Comparison of ENCODE assay signal across 19 cellular contexts in genomic region chr18:46324087-46324486, GRCh38.
A peak's percentile ranks its signal among the peaks of the same experiment; 100 is the strongest.
DNase-seq lines count a peak whose midpoint lies in the region; ATAC-seq and TF ChIP-seq lines count a peak whose summit lies in the region.
"Had no signal": no experiment of that assay in that cellular context is flagged by ENCODE, and none has a peak within 500 bp of the region (broad histone marks: within the 10 kb centered on the region; RNA-seq: fewer than 3 reads in every experiment).

No MANE protein-coding gene starts in this region.

- POLR2A ChIA-PET in naive thymus-derived CD4-positive, alpha-beta T cell (lab: Charles Lee): no interaction called here

- ATAC-seq in naive thymus-derived CD4-positive, alpha-beta T cell: peak; percentile 27
- no peak for ATAC-seq in HG02623 (IDR thresholded peaks at IDR 0.05; ENCODE audit: unreplicated experiment)

- no peak overlapping the region for H3K4me3 ChIP-seq in ACC112 (ENCODE audit: low read depth, low read length)
- peak overlapping the region; percentile 47 for H3K4me3 ChIP-seq in DOHH2 (ENCODE audit: low read length)
- H3K4me3 ChIP-seq in WERI-Rb-1 (ENCODE audit: low read depth, low read length): no peak overlapping the region
- H3K4me3 ChIP-seq in naive thymus-derived CD4-positive, alpha-beta T cell (ENCODE audit: low read length): no peak overlapping the region
- H3K4me3 ChIP-seq: sigmoid colon, SJCRH30 had no signal

- no peak overlapping the region for H3K27ac Mint-ChIP-seq in naive thymus-derived CD4-positive, alpha-beta T cell
- H3K27ac Mint-ChIP-seq in nephron progenitor cell: no peak overlapping the region
- H3K27ac Mint-ChIP-seq: activated naive CD8-positive, alpha-beta T cell; activated T-helper 1 cell treated with anti-CD3 and anti-CD28 coated beads, Interleukin-12 subunit alpha, Interleukin-12 subunit beta, Interleukin-2, Interleukin-4 antibody, amounts not matched to agents 30 ng/mL and 10 ng/mL and 1 ng/mL, durations not matched to agents 14 hours and 24 hours and 36 hours; T-helper 2 cell treated with Interferon-gamma antibody and Interleukin-4, amounts not matched to agents 5 μg/mL and 100 μg/mL, for 36 hours had no signal

- peak overlapping the region; percentile 42 for H2AFZ ChIP-seq in ACC112 (ENCODE audit: low read length, unreplicated experiment)

- no peak for TF ChIP-seq CTCF in DOHH2 (IDR thresholded peaks at IDR 0.05; ENCODE audit: low read depth, low read length, poor library complexity, severe bottlenecking)
- no peak for TF ChIP-seq CTCF in WERI-Rb-1 (IDR thresholded peaks at IDR 0.05; ENCODE audit: low read depth, low read length)
- no peak for TF ChIP-seq CTCF in nephron progenitor cell (IDR thresholded peaks at IDR 0.05)

- CTCF ChIA-PET in naive thymus-derived CD4-positive, alpha-beta T cell (lab: Charles Lee): no interaction called here

- H4K20me1 ChIP-seq in DOHH2 (ENCODE audit: control insufficient read depth, insufficient read depth, low read depth, low read length): no peaks in the 10 kb centered on the region

- no peaks in the 10 kb centered on the region for H3F3A ChIP-seq in DOHH2 (ENCODE audit: control insufficient read depth, insufficient read depth)

- peak overlapping the region; percentile 53 for H3K4me2 ChIP-seq in DOHH2 (ENCODE audit: low read length)

- H3K9me3 ChIP-seq in DOHH2 (ENCODE audit: control insufficient read depth, insufficient read depth, low read length): no peaks in the 10 kb centered on the region
- H3K9me3 ChIP-seq in WERI-Rb-1 (ENCODE audit: severe bottlenecking): peaks cover 3% of the 10 kb centered on the region
- H3K9me3 ChIP-seq in naive thymus-derived CD4-positive, alpha-beta T cell (ENCODE audit: control insufficient read depth in 2 of 3, low read length in 3 of 3): no peaks in the 10 kb centered on the region
- H3K9me3 ChIP-seq: sigmoid colon, SJCRH30 had no signal

- H3K4me1 Mint-ChIP-seq in naive thymus-derived CD4-positive, alpha-beta T cell: peaks cover 0 to 8% (median 0%) of the 10 kb centered on the region in 7 donors
- H3K4me1 Mint-ChIP-seq in nephron progenitor cell: peaks cover 65% of the 10 kb centered on the region

- H3K36me3 Mint-ChIP-seq in naive thymus-derived CD4-positive, alpha-beta T cell: no peaks in the 10 kb centered on the region
- no peaks in the 10 kb centered on the region for H3K36me3 Mint-ChIP-seq in nephron progenitor cell (ENCODE audit: low read depth)
- H3K36me3 Mint-ChIP-seq: activated naive CD8-positive, alpha-beta T cell had no signal

- no peaks in the 10 kb centered on the region for H3K9me2 ChIP-seq in DOHH2 (replicated peaks; ENCODE audit: control insufficient read depth, low read length)

- peaks cover 0 to 11% (median 0%) of the 10 kb centered on the region in 5 donors for H3K27me3 Mint-ChIP-seq in naive thymus-derived CD4-positive, alpha-beta T cell
- H3K27me3 Mint-ChIP-seq in nephron progenitor cell (ENCODE audit: low read depth, poor library complexity): peaks cover 10% of the 10 kb centered on the region
- H3K27me3 Mint-ChIP-seq: activated naive CD8-positive, alpha-beta T cell had no signal

- H3K27me3 ChIP-seq in ACC112 (ENCODE audit: insufficient read depth, low read length) (no peaks in the 10 kb centered on the region), DOHH2 (ENCODE audit: control insufficient read depth, low read length) (peaks cover 3% of the 10 kb centered on the region; the same call in 1 of the 2 replicates), WERI-Rb-1 (ENCODE audit: insufficient read depth, low read depth, severe bottlenecking) (no peaks in the 10 kb centered on the region)
- H3K27me3 ChIP-seq in naive thymus-derived CD4-positive, alpha-beta T cell (ENCODE audit: control insufficient read depth in 2 of 2, insufficient read depth in 2 of 2, low read length in 2 of 2): no peaks in the 10 kb centered on the region
- H3K27me3 ChIP-seq: foreskin keratinocyte, sigmoid colon, SJCRH30 had no signal

- H3K79me2 ChIP-seq in ACC112 (ENCODE audit: control insufficient read depth, insufficient read depth, low read length, unreplicated experiment) (no peaks in the 10 kb centered on the region), DOHH2 (ENCODE audit: control insufficient read depth, low read length) (no peaks in the 10 kb centered on the region)

- H3K27ac ChIP-seq in ACC112 (ENCODE audit: low read depth, low read length) (no peak overlapping the region), DOHH2 (ENCODE audit: low read depth, low read length) (0 out of 2 replicates have a peak overlapping the region, but pooled peaks have one; percentile 13), WERI-Rb-1 (peak overlapping the region; percentile 40; the same call in 1 of the 2 replicates)
- no peak overlapping the region for H3K27ac ChIP-seq in naive thymus-derived CD4-positive, alpha-beta T cell (ENCODE audit: low read depth, low read length)
- H3K27ac ChIP-seq: foreskin keratinocyte, sigmoid colon, SJCRH30 had no signal

- no peaks in the 10 kb centered on the region for H3K9me3 Mint-ChIP-seq in naive thymus-derived CD4-positive, alpha-beta T cell
- H3K9me3 Mint-ChIP-seq in nephron progenitor cell: no peaks in the 10 kb centered on the region
- H3K9me3 Mint-ChIP-seq: activated T-helper 1 cell treated with anti-CD3 and anti-CD28 coated beads, Interleukin-12 subunit alpha, Interleukin-12 subunit beta, Interleukin-2, Interleukin-4 antibody, amounts not matched to agents 30 ng/mL and 10 ng/mL and 1 ng/mL, durations not matched to agents 14 hours and 24 hours and 36 hours; T-helper 2 cell treated with Interferon-gamma antibody and Interleukin-4, amounts not matched to agents 5 μg/mL and 100 μg/mL, for 36 hours had no signal

- no peak overlapping the region for H3K4me3 Mint-ChIP-seq in naive thymus-derived CD4-positive, alpha-beta T cell
- no peak overlapping the region for H3K4me3 Mint-ChIP-seq in nephron progenitor cell
- H3K4me3 Mint-ChIP-seq: activated naive CD8-positive, alpha-beta T cell; activated T-helper 1 cell treated with anti-CD3 and anti-CD28 coated beads, Interleukin-12 subunit alpha, Interleukin-12 subunit beta, Interleukin-2, Interleukin-4 antibody, amounts not matched to agents 30 ng/mL and 10 ng/mL and 1 ng/mL, durations not matched to agents 14 hours and 24 hours and 36 hours; T-helper 2 cell treated with Interferon-gamma antibody and Interleukin-4, amounts not matched to agents 5 μg/mL and 100 μg/mL, for 36 hours had no signal

- intact Hi-C loops in naive thymus-derived CD4-positive, alpha-beta T cell (cut with micrococcal nuclease): no loop called here

- H3K4me1 ChIP-seq in ACC112 (ENCODE audit: control insufficient read depth, insufficient read depth, low read length, unreplicated experiment) (peaks cover 30% of the 10 kb centered on the region), DOHH2 (ENCODE audit: control insufficient read depth, low read length) (peaks cover 12% of the 10 kb centered on the region)
- H3K4me1 ChIP-seq in naive thymus-derived CD4-positive, alpha-beta T cell (ENCODE audit: control insufficient read depth in 2 of 2, insufficient read depth in 2 of 2, low read length in 2 of 2): peaks cover 0 to 2% of the 10 kb centered on the region in 2 donors
- H3K4me1 ChIP-seq: sigmoid colon, SJCRH30 had no signal

- no peaks in the 10 kb centered on the region for H3K36me3 ChIP-seq in ACC112 (ENCODE audit: insufficient read depth, low read length)
- no peaks in the 10 kb centered on the region for H3K36me3 ChIP-seq in DOHH2 (ENCODE audit: control insufficient read depth, low read length)
- no peaks in the 10 kb centered on the region for H3K36me3 ChIP-seq in WERI-Rb-1
- no peaks in the 10 kb centered on the region for H3K36me3 ChIP-seq in naive thymus-derived CD4-positive, alpha-beta T cell (ENCODE audit: control insufficient read depth in 2 of 3, insufficient read depth in 3 of 3, low read length in 3 of 3)
- H3K36me3 ChIP-seq: sigmoid colon, SJCRH30 had no signal

- no peak for DNase-seq in WERI-Rb-1
- DNase-seq in naive thymus-derived CD4-positive, alpha-beta T cell: no peak
- DNase-seq in activated T-cell treated with anti-CD3 and anti-CD28 coated beads for 4 hours: no peak
- no peak for DNase-seq in nephron progenitor cell
- no peak for DNase-seq in dedifferentiated amniotic fluid mesenchymal stem cell (ENCODE audit: extremely low spot score)
- DNase-seq: activated CD4-positive, CD25-positive, alpha-beta regulatory T cell; cortex of kidney; GDM1; NCI-H1436; sigmoid colon; stimulated activated CD4-positive, alpha-beta T cell treated with anti-CD3 and anti-CD28 coated beads, Interleukin-2, amount 100 ng/mL, for 24 hours had no signal

Comparison
In these comparisons a context has a peak if more than half of its experiments do, and no peak if none do; other contexts are left out.
1. H3K27ac ChIP-seq: peak in DOHH2 (single experiment) and WERI-Rb-1 (single experiment); none in ACC112 (single experiment) and naive thymus-derived CD4-positive, alpha-beta T cell (single experiment).